11 cellular contexts compared by ENCODE assay signal in the genomic region with DNA sequence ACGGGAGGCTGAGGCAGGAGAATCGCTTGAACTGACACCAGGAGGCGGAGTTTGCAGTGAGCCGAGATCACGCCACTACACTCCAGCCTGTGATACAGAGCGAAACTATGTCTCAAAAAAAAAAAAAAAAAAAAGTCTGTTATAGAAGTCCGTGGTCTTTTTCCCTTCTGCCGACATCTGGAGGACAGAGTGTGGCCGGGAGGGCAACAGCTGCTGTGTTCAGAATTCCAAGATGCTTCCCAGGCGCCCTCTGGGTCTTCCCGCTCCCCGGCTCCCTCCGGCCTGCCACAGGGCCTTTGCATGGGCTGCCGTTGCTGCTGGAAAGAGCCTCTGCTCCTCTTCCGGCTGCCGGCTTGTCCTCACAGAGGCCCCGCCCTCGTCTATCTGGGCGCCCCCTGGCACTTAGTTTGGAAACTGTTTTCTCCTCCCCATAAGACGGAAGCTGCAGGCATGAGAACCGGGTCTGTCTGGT. TPM values are rescaled to one million over a fixed set of nuclear protein-coding genes. Genes with fewer than 3 reads are reported as not detected.
DNase-seq lines count a peak whose midpoint lies in the region; ATAC-seq and TF ChIP-seq lines count a peak whose summit lies in the region.
"Had no signal": no experiment of that assay in that cellular context is flagged by ENCODE, and none has a peak within 500 bp of the region (broad histone marks: within the 10 kb centered on the region; RNA-seq: fewer than 3 reads in every experiment).

No MANE protein-coding gene starts in this region.

- TF ChIP-seq CTCF in AG09309 (IDR thresholded peaks at IDR 0.05; ENCODE audit: control insufficient read depth, insufficient read depth, low read depth, low read length, missing control alignments): peak; percentile 7
- TF ChIP-seq CTCF in WTC11 (IDR thresholded peaks at IDR 0.05): no peak
- TF ChIP-seq CTCF in GM20000 (IDR thresholded peaks at IDR 0.05; ENCODE audit: extremely low read depth, missing control alignments): no peak

- no peaks in the 10 kb centered on the region for H3K36me3 ChIP-seq in HAP-1 (replicated peaks)
- H3K36me3 ChIP-seq: breast epithelium, spleen had no signal

- H3K9me3 Mint-ChIP-seq in WTC11: peaks cover 7% of the 10 kb centered on the region
- H3K9me3 Mint-ChIP-seq in stimulated activated memory B cell treated with anti-CD40 and anti-IgM and Interleukin-4, amounts not matched to agents 10 μg/mL and 1 μg/mL and 100 μg/mL, for 72 hours: peaks cover 2% of the 10 kb centered on the region

- no peak overlapping the region for H3K4me3 Mint-ChIP-seq in WTC11
- no peak overlapping the region for H3K4me3 Mint-ChIP-seq in stimulated activated memory B cell treated with anti-CD40 and anti-IgM and Interleukin-4, amounts not matched to agents 10 μg/mL and 1 μg/mL and 100 μg/mL, for 72 hours

- no peak for DNase-seq in AG09309 (ENCODE audit: low read depth)
- peak; percentile 45 to 74 for DNase-seq in HAP-1 (ENCODE audit: low spot score in 2 of 2)
- DNase-seq in WTC11 (ENCODE audit: low spot score): peak; percentile 57
- peak; percentile 51 for DNase-seq in iPS-NIHi7 (ENCODE audit: extremely low spot score)
- DNase-seq in NCI-H1417 treated with DMSO at 0.1 percent for 48 hours (lab: John Stamatoyannopoulos, UW): no peak
- DNase-seq in GM20000 (ENCODE audit: low spot score): no peak
- DNase-seq in NCI-H2029 treated with DMSO at 0.1 percent for 48 hours (lab: John Stamatoyannopoulos, UW): no peak
- DNase-seq: spleen had no signal

- POLR2A ChIA-PET in WTC11 (lab: Charles Lee): no interaction called here

- no peak for ATAC-seq in WTC11
- ATAC-seq in stimulated activated memory B cell treated with anti-CD40 and anti-IgM and Interleukin-4, amounts not matched to agents 10 μg/mL and 1 μg/mL and 100 μg/mL, for 72 hours: no peak

- H3K27me3 ChIP-seq in HAP-1 (ENCODE audit: low read depth): no peaks in the 10 kb centered on the region

- no peak overlapping the region for H3K4me3 ChIP-seq in AG09309 (ENCODE audit: control insufficient read depth, low read depth, low read length)
- no peak overlapping the region for H3K4me3 ChIP-seq in HAP-1
- H3K4me3 ChIP-seq: breast epithelium, spleen had no signal

- no peaks in the 10 kb centered on the region for H3K4me1 ChIP-seq in HAP-1

- no peak overlapping the region for H3K27ac Mint-ChIP-seq in WTC11
- H3K27ac Mint-ChIP-seq in stimulated activated memory B cell treated with anti-CD40 and anti-IgM and Interleukin-4, amounts not matched to agents 10 μg/mL and 1 μg/mL and 100 μg/mL, for 72 hours: no peak overlapping the region

- peaks cover 10% of the 10 kb centered on the region; the same call in 1 of the 2 replicates for H3K4me1 Mint-ChIP-seq in WTC11
- H3K4me1 Mint-ChIP-seq in stimulated activated memory B cell treated with anti-CD40 and anti-IgM and Interleukin-4, amounts not matched to agents 10 μg/mL and 1 μg/mL and 100 μg/mL, for 72 hours: no peaks in the 10 kb centered on the region

- no peaks in the 10 kb centered on the region for H3K9me3 ChIP-seq in HAP-1

- CTCF ChIA-PET in WTC11 (lab: Charles Lee): interaction anchor here (0.7 to 1.0 kb wide), 2 partner anchors 31 to 129 kb away, joined by 3 read pairs; no protein-coding TSS in a partner anchor

- in situ Hi-C loops in HAP-1 (cut with MboI; ENCODE audit: low sequenced_read_pairs): no loop called here

- 0 out of 2 replicates have a peak, but pooled peaks cover 3% of the 10 kb centered on the region for H3K27me3 Mint-ChIP-seq in WTC11 (ENCODE audit: low read depth)
- peaks cover 29% of the 10 kb centered on the region for H3K27me3 Mint-ChIP-seq in stimulated activated memory B cell treated with anti-CD40 and anti-IgM and Interleukin-4, amounts not matched to agents 10 μg/mL and 1 μg/mL and 100 μg/mL, for 72 hours

- peaks cover 2% of the 10 kb centered on the region; the same call in 1 of the 2 replicates for H3K36me3 Mint-ChIP-seq in WTC11
- H3K36me3 Mint-ChIP-seq in stimulated activated memory B cell treated with anti-CD40 and anti-IgM and Interleukin-4, amounts not matched to agents 10 μg/mL and 1 μg/mL and 100 μg/mL, for 72 hours: no peaks in the 10 kb centered on the region

TF ChIP-seq in WTC11, 78 proteins besides CTCF, POLR2A, EP300 and RAD21:
- peak; percentile 98 for TF ChIP-seq GTF2I (CRISPR knock-in tag; conservative IDR thresholded peaks at IDR 0.05)
- TF ChIP-seq NFE2L1 (CRISPR knock-in tag; IDR thresholded peaks at IDR 0.05): no peak
TF ChIP-seq in WTC11: peak in this region for 1.

RNA-seq across cellular contexts. Expression of gene CACNA1H, which starts 2.4 kb away (rescaled TPM):
- total RNA-seq in WTC11 (2021): 38.0 to 46.9 TPM (median 46.4 TPM) in 3 replicates

RNA-seq across cellular contexts. Expression of gene C1QTNF8, which starts 54.5 kb away (rescaled TPM):
- 0.13 to 0.16 TPM in 2 of 3 replicates, not detected in the other for total RNA-seq in WTC11 (2021)
- total RNA-seq: breast epithelium; spleen; T-helper 1 cell treated with Interleukin-12 subunit alpha and Interleukin-12 subunit beta and Interleukin-4 antibody, amounts not matched to agents 30 ng/mL and 1 ng/mL, for 36 hours had no signal

Comparison
In these comparisons a context has a peak if more than half of its experiments do, and no peak if none do; other contexts are left out.
1. DNase-seq: peak in HAP-1 (2 of 2), WTC11 (single experiment) and iPS-NIHi7 (single experiment); none in AG09309 (single experiment), NCI-H1417 treated with DMSO at 0.1 percent for 48 hours (single experiment), GM20000 (single experiment) and NCI-H2029 treated with DMSO at 0.1 percent for 48 hours (single experiment).